ENCODE assay signal across 13 cellular contexts in the genomic region with DNA sequence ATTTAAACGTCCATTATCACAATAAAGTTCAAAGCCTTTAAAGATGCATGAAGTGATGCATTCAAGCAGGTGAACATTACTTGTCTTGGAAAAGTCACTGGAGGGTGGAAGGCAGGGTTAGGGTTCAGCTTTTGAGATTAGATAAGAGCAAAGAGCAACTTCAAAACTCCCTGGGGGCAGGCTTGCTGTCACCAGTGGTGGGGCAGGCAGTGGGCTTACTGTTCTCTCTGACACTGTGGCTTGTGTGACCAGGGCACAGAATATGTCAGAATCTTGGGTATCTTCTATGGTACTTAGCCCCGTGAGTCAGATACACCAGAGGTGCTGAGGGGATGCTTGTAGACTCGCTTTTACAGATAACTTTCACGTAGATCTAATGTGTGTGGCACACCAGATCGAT. TPM values are rescaled to one million over a fixed set of nuclear protein-coding genes. Genes with fewer than 3 reads are reported as not detected.
A peak's percentile ranks its signal among the peaks of the same experiment; 100 is the strongest.
DNase-seq lines count a peak whose midpoint lies in the region; ATAC-seq and TF ChIP-seq lines count a peak whose summit lies in the region.
"Had no signal": no experiment of that assay in that cellular context is flagged by ENCODE, and none has a peak within 500 bp of the region (broad histone marks: within the 10 kb centered on the region; RNA-seq: fewer than 3 reads in every experiment).

No MANE protein-coding gene starts in this region.

- intact Hi-C loops in Calu3 (cut with micrococcal nuclease; ENCODE audit: unreplicated experiment): no loop called here

- CTCF ChIA-PET in Calu3 (lab: Charles Lee): interaction anchor here (0.6 to 1.3 kb wide), 2 partner anchors 82 to 153 kb away, joined by 4 to 6 read pairs; no protein-coding TSS in a partner anchor

- peak overlapping the region; percentile 32 for H3K27ac Mint-ChIP-seq in activated naive CD4-positive, alpha-beta T cell treated with anti-CD3 and anti-CD28 coated beads, Interleukin-2, amount 50 U/mL, for 24 hours
- H3K27ac Mint-ChIP-seq in Calu3 (ENCODE audit: unreplicated experiment): peak overlapping the region; percentile 79
- H3K27ac Mint-ChIP-seq in naive thymus-derived CD8-positive, alpha-beta T cell: peak overlapping the region in 6 of 10 donors; percentile 19 to 64 (median 52)
- H3K27ac Mint-ChIP-seq: B cell, H9 had no signal

- H3K4me3 Mint-ChIP-seq in activated naive CD4-positive, alpha-beta T cell treated with anti-CD3 and anti-CD28 coated beads, Interleukin-2, amount 50 U/mL, for 24 hours: no peak overlapping the region
- no peak overlapping the region for H3K4me3 Mint-ChIP-seq in Calu3 (ENCODE audit: low read depth, unreplicated experiment)
- no peak overlapping the region for H3K4me3 Mint-ChIP-seq in naive thymus-derived CD8-positive, alpha-beta T cell
- H3K4me3 Mint-ChIP-seq: B cell; CD8-positive, alpha-beta memory T cell; H9 had no signal

- H3K27me3 Mint-ChIP-seq in activated naive CD4-positive, alpha-beta T cell treated with anti-CD3 and anti-CD28 coated beads, Interleukin-2, amount 50 U/mL, for 24 hours: no peaks in the 10 kb centered on the region
- H3K27me3 Mint-ChIP-seq in Calu3 (ENCODE audit: unreplicated experiment): no peaks in the 10 kb centered on the region
- H3K27me3 Mint-ChIP-seq in naive thymus-derived CD8-positive, alpha-beta T cell: no peaks in the 10 kb centered on the region
- H3K27me3 Mint-ChIP-seq: B cell had no signal

- peaks cover 12% of the 10 kb centered on the region for H3K4me1 Mint-ChIP-seq in activated naive CD4-positive, alpha-beta T cell treated with anti-CD3 and anti-CD28 coated beads, Interleukin-2, amount 50 U/mL, for 24 hours
- peaks cover 26% of the 10 kb centered on the region for H3K4me1 Mint-ChIP-seq in Calu3 (ENCODE audit: low read depth, unreplicated experiment)
- H3K4me1 Mint-ChIP-seq in naive thymus-derived CD8-positive, alpha-beta T cell: peaks cover 11 to 31% (median 18%) of the 10 kb centered on the region in 4 donors
- H3K4me1 Mint-ChIP-seq: B cell had no signal

- in situ Hi-C loops in KBM-7 (cut with MboI; ENCODE audit: low pct_unique_long_range_greater_than_20kb, low sequenced_read_pairs): no loop called here

- POLR2A ChIA-PET in naive thymus-derived CD8-positive, alpha-beta T cell (lab: Charles Lee): interaction anchor here (0.9 to 1.3 kb wide), 2 partner anchors 9 to 10 kb away, joined by 3 to 4 read pairs; no protein-coding TSS in a partner anchor

- no peak for ATAC-seq in naive thymus-derived CD8-positive, alpha-beta T cell
- ATAC-seq in GM21515 (IDR thresholded peaks at IDR 0.05; ENCODE audit: unreplicated experiment) (no peak), HG02759 (IDR thresholded peaks at IDR 0.05; ENCODE audit: unreplicated experiment) (no peak)

- no peak for DNase-seq in activated naive CD4-positive, alpha-beta T cell treated with Interleukin-2 at 50 U/mL for 16 hours
- DNase-seq in Calu3: no peak
- no peak for DNase-seq in naive thymus-derived CD8-positive, alpha-beta T cell
- DNase-seq in KBM-7: no peak
- DNase-seq: CD8-positive, alpha-beta memory T cell; DND-41; EL; H9 had no signal

- peaks cover 3% of the 10 kb centered on the region for H3K36me3 Mint-ChIP-seq in activated naive CD4-positive, alpha-beta T cell treated with anti-CD3 and anti-CD28 coated beads, Interleukin-2, amount 50 U/mL, for 24 hours
- H3K36me3 Mint-ChIP-seq in Calu3 (ENCODE audit: insufficient read depth, unreplicated experiment): peaks cover 4% of the 10 kb centered on the region
- H3K36me3 Mint-ChIP-seq in naive thymus-derived CD8-positive, alpha-beta T cell: peaks cover 0 to 4% (median 4%) of the 10 kb centered on the region in 3 donors

- BruUV-seq in Calu3 (replicated peaks; lab: Mats Ljungman, UMichigan): no TSS peak

- H3K9me3 Mint-ChIP-seq in activated naive CD4-positive, alpha-beta T cell treated with anti-CD3 and anti-CD28 coated beads, Interleukin-2, amount 50 U/mL, for 24 hours: no peaks in the 10 kb centered on the region
- H3K9me3 Mint-ChIP-seq in Calu3 (ENCODE audit: low read depth, unreplicated experiment): no peaks in the 10 kb centered on the region
- H3K9me3 Mint-ChIP-seq in naive thymus-derived CD8-positive, alpha-beta T cell: no peaks in the 10 kb centered on the region
- H3K9me3 Mint-ChIP-seq: CD8-positive, alpha-beta memory T cell had no signal

- no peak for TF ChIP-seq CTCF in Calu3 (IDR thresholded peaks at IDR 0.05; ENCODE audit: unreplicated experiment)

RNA-seq across cellular contexts. Expression of a gene that starts 52.8 kb away (rescaled TPM):
- total RNA-seq in Calu3 (2022): 0.73 and 0.87 TPM in 2 replicates
- 100 to 1,000 TPM; 408 to 419 TPM for total RNA-seq in naive thymus-derived CD8-positive, alpha-beta T cell
- polyA plus RNA-seq in naive thymus-derived CD8-positive, alpha-beta T cell: 100 to 1,000 TPM in 2 of 3 donors, 10 to 100 TPM in 1; 97.5 to 116 (median 103) TPM
- total RNA-seq: G401 had no signal

RNA-seq across cellular contexts. Expression of a gene that starts 58.0 kb away (rescaled TPM):
- total RNA-seq in Calu3 (2022): 1.4 and 2.1 TPM in 2 replicates
- total RNA-seq in naive thymus-derived CD8-positive, alpha-beta T cell: 10 to 100 TPM; 23.9 to 27.2 TPM
- 10 to 100 TPM in 2 of 3 donors, 1 to 10 TPM in 1; 9.7 to 19.5 (median 18.6) TPM for polyA plus RNA-seq in naive thymus-derived CD8-positive, alpha-beta T cell

Comparison
In these comparisons a context has a peak if more than half of its experiments do, and no peak if none do; other contexts are left out.
1. RNA of a gene that starts 52.8 kb away (total RNA-seq): 408 to 419 TPM in naive thymus-derived CD8-positive, alpha-beta T cell; 0.73 to 0.87 TPM in Calu3; every median in the first group is over 100 times any median in the second.
2. Peak in every context shown above with its lines, with median percentiles within 50 percentile points of each other: H3K27ac Mint-ChIP-seq.